ENCODE assay signal across 1 cellular context in the genomic region with DNA sequence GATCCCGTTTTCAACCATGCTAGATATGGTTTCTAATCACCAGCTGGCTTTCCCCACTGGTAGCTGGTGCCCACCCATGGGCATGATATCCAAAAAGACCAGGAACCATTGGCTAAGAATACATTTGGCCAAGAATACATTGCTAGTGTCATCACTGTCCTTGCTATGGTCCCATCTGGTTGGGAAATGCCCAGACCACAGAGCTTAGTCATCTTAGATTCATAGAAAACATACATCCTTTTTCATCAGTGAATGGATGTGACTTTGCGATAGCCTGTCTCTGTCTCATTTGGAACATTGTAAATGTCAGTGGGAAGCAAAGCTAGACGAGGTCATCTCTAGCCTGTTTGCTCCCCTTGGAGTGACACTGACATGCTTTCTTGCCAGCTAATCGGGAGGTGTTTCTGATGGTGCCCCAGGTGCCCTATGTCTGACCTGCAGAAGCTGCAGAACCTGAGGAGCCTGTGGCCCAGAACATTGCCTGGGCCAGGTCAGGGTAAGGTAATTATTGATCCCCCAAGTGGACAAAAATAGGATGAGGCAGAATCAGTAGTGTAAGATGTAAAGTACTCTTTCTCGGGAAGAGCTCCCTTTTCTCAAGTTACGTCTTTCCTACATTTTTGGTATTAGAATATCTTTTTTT.
TF ChIP-seq lines count a peak whose summit lies in the region.

No MANE protein-coding gene starts in this region.

TF ChIP-seq in GM23338, 12 proteins besides CTCF, POLR2A, EP300 and RAD21:
- TF ChIP-seq REST (IDR thresholded peaks at IDR 0.05; ENCODE audit: unreplicated experiment), result no peak
- TF ChIP-seq JUNB (IDR thresholded peaks at IDR 0.05; ENCODE audit: unreplicated experiment), result no peak
- TF ChIP-seq NANOG (IDR thresholded peaks at IDR 0.05; ENCODE audit: borderline replicate concordance), result no peak
- no peak for TF ChIP-seq ZNF331 (CRISPR knock-in tag; IDR thresholded peaks at IDR 0.05; ENCODE audit: low read depth)
- TF ChIP-seq STAT1 (IDR thresholded peaks at IDR 0.05; ENCODE audit: unreplicated experiment), result no peak
- no peak for TF ChIP-seq EZH2 (IDR thresholded peaks at IDR 0.05; ENCODE audit: low read depth, unreplicated experiment)
- TF ChIP-seq POLR2AphosphoS5 (IDR thresholded peaks at IDR 0.05; ENCODE audit: low read depth), result no peak
- TF ChIP-seq ZNF114 (CRISPR knock-in tag; IDR thresholded peaks at IDR 0.05), result no peak
- TF ChIP-seq EZH2phosphoT487 (IDR thresholded peaks at IDR 0.05; ENCODE audit: unreplicated experiment), result no peak
- no peak for TF ChIP-seq ETS1 (IDR thresholded peaks at IDR 0.05)
- TF ChIP-seq, protein P1, sequence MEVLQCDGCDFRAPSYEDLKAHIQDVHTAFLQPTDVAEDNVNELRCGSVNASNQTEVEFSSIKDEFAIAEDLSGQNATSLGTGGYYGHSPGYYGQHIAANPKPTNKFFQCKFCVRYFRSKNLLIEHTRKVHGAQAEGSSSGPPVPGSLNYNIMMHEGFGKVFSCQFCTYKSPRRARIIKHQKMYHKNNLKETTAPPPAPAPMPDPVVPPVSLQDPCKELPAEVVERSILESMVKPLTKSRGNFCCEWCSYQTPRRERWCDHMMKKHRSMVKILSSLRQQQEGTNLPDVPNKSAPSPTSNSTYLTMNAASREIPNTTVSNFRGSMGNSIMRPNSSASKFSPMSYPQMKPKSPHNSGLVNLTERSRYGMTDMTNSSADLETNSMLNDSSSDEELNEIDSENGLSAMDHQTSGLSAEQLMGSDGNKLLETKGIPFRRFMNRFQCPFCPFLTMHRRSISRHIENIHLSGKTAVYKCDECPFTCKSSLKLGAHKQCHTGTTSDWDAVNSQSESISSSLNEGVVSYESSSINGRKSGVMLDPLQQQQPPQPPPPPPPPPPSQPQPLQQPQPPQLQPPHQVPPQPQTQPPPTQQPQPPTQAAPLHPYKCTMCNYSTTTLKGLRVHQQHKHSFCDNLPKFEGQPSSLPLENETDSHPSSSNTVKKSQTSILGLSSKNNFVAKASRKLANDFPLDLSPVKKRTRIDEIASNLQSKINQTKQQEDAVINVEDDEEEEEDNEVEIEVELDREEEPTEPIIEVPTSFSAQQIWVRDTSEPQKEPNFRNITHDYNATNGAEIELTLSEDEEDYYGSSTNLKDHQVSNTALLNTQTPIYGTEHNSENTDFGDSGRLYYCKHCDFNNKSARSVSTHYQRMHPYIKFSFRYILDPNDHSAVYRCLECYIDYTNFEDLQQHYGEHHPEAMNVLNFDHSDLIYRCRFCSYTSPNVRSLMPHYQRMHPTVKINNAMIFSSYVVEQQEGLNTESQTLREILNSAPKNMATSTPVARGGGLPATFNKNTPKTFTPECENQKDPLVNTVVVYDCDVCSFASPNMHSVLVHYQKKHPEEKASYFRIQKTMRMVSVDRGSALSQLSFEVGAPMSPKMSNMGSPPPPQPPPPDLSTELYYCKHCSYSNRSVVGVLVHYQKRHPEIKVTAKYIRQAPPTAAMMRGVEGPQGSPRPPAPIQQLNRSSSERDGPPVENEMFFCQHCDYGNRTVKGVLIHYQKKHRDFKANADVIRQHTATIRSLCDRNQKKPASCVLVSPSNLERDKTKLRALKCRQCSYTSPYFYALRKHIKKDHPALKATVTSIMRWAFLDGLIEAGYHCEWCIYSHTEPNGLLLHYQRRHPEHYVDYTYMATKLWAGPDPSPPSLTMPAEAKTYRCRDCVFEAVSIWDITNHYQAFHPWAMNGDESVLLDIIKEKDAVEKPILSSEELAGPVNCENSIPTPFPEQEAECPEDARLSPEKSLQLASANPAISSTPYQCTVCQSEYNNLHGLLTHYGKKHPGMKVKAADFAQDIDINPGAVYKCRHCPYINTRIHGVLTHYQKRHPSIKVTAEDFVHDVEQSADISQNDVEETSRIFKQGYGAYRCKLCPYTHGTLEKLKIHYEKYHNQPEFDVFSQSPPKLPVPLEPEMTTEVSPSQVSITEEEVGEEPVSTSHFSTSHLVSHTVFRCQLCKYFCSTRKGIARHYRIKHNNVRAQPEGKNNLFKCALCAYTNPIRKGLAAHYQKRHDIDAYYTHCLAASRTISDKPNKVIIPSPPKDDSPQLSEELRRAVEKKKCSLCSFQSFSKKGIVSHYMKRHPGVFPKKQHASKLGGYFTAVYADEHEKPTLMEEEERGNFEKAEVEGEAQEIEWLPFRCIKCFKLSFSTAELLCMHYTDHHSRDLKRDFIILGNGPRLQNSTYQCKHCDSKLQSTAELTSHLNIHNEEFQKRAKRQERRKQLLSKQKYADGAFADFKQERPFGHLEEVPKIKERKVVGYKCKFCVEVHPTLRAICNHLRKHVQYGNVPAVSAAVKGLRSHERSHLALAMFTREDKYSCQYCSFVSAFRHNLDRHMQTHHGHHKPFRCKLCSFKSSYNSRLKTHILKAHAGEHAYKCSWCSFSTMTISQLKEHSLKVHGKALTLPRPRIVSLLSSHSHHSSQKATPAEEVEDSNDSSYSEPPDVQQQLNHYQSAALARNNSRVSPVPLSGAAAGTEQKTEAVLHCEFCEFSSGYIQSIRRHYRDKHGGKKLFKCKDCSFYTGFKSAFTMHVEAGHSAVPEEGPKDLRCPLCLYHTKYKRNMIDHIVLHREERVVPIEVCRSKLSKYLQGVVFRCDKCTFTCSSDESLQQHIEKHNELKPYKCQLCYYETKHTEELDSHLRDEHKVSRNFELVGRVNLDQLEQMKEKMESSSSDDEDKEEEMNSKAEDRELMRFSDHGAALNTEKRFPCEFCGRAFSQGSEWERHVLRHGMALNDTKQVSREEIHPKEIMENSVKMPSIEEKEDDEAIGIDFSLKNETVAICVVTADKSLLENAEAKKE (CRISPR knock-in tag; IDR thresholded peaks at IDR 0.05), result no peak
- TF ChIP-seq CREB1 (CRISPR knock-in tag; IDR thresholded peaks at IDR 0.05; ENCODE audit: low read depth), result no peak
TF ChIP-seq in GM23338: peak in this region for 0.
